Comparison of ENCODE assay signal across 8 cellular contexts in the genomic region with DNA sequence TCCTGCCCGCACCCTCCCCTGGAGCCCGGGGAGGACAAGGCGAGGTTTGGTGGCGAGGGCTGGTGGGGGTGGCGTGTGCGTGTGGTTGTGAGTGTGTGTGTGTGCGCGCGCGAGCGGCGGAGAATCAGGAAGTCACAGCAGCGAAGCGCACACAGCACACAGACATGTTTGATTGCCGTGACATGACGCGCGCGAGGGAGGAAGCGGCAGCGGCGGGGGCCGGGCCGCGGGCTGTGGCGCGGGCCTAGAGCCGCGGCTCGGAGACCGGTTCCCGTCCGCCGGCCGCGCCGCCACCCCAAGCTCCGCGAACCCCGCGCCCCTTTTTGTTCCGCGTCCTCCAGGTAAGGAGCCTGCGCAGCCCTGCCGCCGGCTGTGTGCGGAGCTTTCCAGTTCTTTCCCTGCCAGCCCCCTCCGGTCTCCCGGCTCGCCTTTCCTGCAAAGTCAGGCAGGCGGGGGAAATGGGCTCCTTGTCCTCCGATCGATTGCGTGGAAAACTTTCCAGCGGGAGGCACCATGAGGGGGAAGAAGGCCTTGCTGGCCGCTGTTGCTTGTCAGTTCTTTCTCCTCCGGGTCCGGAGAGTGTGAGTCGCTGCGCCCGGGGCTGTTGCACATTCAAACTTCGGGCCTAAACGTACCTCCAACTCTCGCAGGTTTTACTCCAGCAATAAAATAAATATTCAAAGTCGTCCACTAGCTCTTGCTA. TPM values are rescaled to one million over a fixed set of nuclear protein-coding genes. Genes with fewer than 3 reads are reported as not detected.
DNase-seq lines count a peak whose midpoint lies in the region; ATAC-seq and TF ChIP-seq lines count a peak whose summit lies in the region.

No MANE protein-coding gene starts in this region.

- ATAC-seq in GM18519 (IDR thresholded peaks at IDR 0.05; ENCODE audit: low FRiP score, unreplicated experiment) = no peak

- H3K14ac ChIP-seq in H9 (ENCODE audit: insufficient read depth, low read length) = no peak overlapping the region; the same call in 1 of the 2 replicates

- no peak overlapping the region for H2AK5ac ChIP-seq in H9 (ENCODE audit: insufficient read length, low read length)

- no peaks in the 10 kb centered on the region for H3K9me3 ChIP-seq in H9 (ENCODE audit: control insufficient read depth, low read depth, low read length)

- peak overlapping the region; percentile 56 for H3K9ac ChIP-seq in H9 (ENCODE audit: extremely low read depth, insufficient read length, low read length)

- H3K23ac ChIP-seq in H9 (ENCODE audit: insufficient read length, low read depth, low read length) = no peak overlapping the region

- no peak overlapping the region for H2BK20ac ChIP-seq in H9 (ENCODE audit: low read depth, low read length, poor library complexity, severe bottlenecking)

- no peak overlapping the region for H4K8ac ChIP-seq in H9 (replicated peaks; ENCODE audit: insufficient read length, low read depth, low read length)

- peak overlapping the region; percentile 70 for H3K18ac ChIP-seq in H9 (ENCODE audit: insufficient read length, low read depth, low read length)

- H3K79me2 ChIP-seq in H9 (ENCODE audit: insufficient read depth, low read length) = no peaks in the 10 kb centered on the region

- H3K27me3 ChIP-seq in H9 (ENCODE audit: insufficient read depth, low read length) = peaks cover 15% of the 10 kb centered on the region; the same call in 1 of the 2 replicates

- no peak overlapping the region for H3K56ac ChIP-seq in H9 (ENCODE audit: insufficient read length, low read depth, low read length)

- TF ChIP-seq CTCF in GM10266 (IDR thresholded peaks at IDR 0.05; ENCODE audit: control insufficient read depth, insufficient read depth, low read depth, missing control alignments) (no peak), H9 (conservative IDR thresholded peaks at IDR 0.05) (no peak)

- no peaks in the 10 kb centered on the region for H3K79me1 ChIP-seq in H9 (ENCODE audit: insufficient read depth, low read depth, low read length, poor library complexity, severe bottlenecking)

- H3K4me3 Mint-ChIP-seq in H9 = peak overlapping the region; percentile 78 to 92

- H2BK120ac ChIP-seq in H9 (ENCODE audit: low read depth, low read length, poor library complexity, severe bottlenecking) = no peak overlapping the region

- DNase-seq in GM10266 (ENCODE audit: extremely low spot score) = peak; percentile 81
- DNase-seq in H9 = peak; percentile 52
- peak; percentile 81 for DNase-seq in NAMALWA (ENCODE audit: low spot score)
- DNase-seq in activated CD4-positive, CD25-positive, alpha-beta regulatory T cell treated with anti-CD3 and anti-CD28 coated beads, Interleukin-2, amount 50 U/mL, for 16 hours (ENCODE audit: low read depth, low spot score) = peak; percentile 67
- DNase-seq in caudate nucleus (lab: John Stamatoyannopoulos, UW) = peak in 57 of 61 donors; percentile 26 to 84 (median 67)
- peak; percentile 79 for DNase-seq in iris pigment epithelial cell (ENCODE audit: low read depth)
- DNase-seq in stimulated activated CD4-positive, alpha-beta T cell treated with anti-CD3 and anti-CD28 coated beads, Interleukin-12 subunit alpha, Interleukin-12 subunit beta, amount 100 ng/mL, for 24 hours (ENCODE audit: low read depth in 2 of 2) = peak; percentile 43 to 55

- peaks cover 32 to 36% of the 10 kb centered on the region in 2 experiments for H3K4me1 Mint-ChIP-seq in H9

- H2BK12ac ChIP-seq in H9 (ENCODE audit: insufficient read length, low read depth, low read length) = no peak overlapping the region

- no peaks in the 10 kb centered on the region; a peak in 1 of 7 replicates for H3K36me3 Mint-ChIP-seq in H9 (ENCODE audit: insufficient read depth in 1 of 3, low read depth in 3 of 3)

- peak overlapping the region; percentile 95 for H3K4me2 ChIP-seq in H9 (ENCODE audit: insufficient read depth, insufficient read length, low read length)

- peaks cover 4% of the 10 kb centered on the region for H4K20me1 ChIP-seq in H9 (ENCODE audit: control insufficient read depth, insufficient read depth, insufficient read length)

- H3T11ph ChIP-seq in H9 (ENCODE audit: low read length) = no peak overlapping the region

- H3K27ac ChIP-seq in H9 (ENCODE audit: insufficient read length, low read depth, low read length) = no peak overlapping the region
- H3K27ac ChIP-seq in caudate nucleus (ENCODE audit: low read depth, low read length) = peak overlapping the region; percentile 96

- H2BK15ac ChIP-seq in H9 (ENCODE audit: low read depth, low read length) = no peak overlapping the region

- 0 out of 7 replicates have a peak overlapping the region, but pooled peaks of 1 of the 3 experiments have one; percentile 77 for H3K27ac Mint-ChIP-seq in H9

- no peak overlapping the region for H2AFZ ChIP-seq in H9 (ENCODE audit: low read length)

- WGBS in H9 (ENCODE audit: extremely low coverage, insufficient read length, low lambda C conversion rate) = no CpG with 5 or more reads among the region's 65 CpGs

- H3K27me3 Mint-ChIP-seq in H9 (ENCODE audit: low read depth) = peaks cover 96% of the 10 kb centered on the region

- peaks cover 5% of the 10 kb centered on the region; the same call in 1 of the 2 replicates for H3K4me1 ChIP-seq in H9 (ENCODE audit: insufficient read depth, low read length)

- H3K23me2 ChIP-seq in H9 (ENCODE audit: insufficient read length, low read depth, low read length, poor library complexity, severe bottlenecking) = peaks cover 36% of the 10 kb centered on the region

- no peaks in the 10 kb centered on the region; a peak in 1 of 5 replicates for H3K9me3 Mint-ChIP-seq in H9

- no peak overlapping the region for H4K5ac ChIP-seq in H9 (ENCODE audit: insufficient read length, low read depth, low read length)

- no peak overlapping the region for H2BK5ac ChIP-seq in H9 (ENCODE audit: insufficient read length, low read length)

- no peak overlapping the region for H4K91ac ChIP-seq in H9 (ENCODE audit: insufficient read length, low read depth, low read length)

- no peak overlapping the region for H3K4ac ChIP-seq in H9 (ENCODE audit: low read depth, low read length)

RNA-seq across cellular contexts. Expression of a gene that starts 2.5 kb away (rescaled TPM):
- 8.4 and 15.3 TPM in 2 replicates for total RNA-seq in H9 (2021)
